7 cellular contexts compared by ENCODE assay signal in the genomic region with DNA sequence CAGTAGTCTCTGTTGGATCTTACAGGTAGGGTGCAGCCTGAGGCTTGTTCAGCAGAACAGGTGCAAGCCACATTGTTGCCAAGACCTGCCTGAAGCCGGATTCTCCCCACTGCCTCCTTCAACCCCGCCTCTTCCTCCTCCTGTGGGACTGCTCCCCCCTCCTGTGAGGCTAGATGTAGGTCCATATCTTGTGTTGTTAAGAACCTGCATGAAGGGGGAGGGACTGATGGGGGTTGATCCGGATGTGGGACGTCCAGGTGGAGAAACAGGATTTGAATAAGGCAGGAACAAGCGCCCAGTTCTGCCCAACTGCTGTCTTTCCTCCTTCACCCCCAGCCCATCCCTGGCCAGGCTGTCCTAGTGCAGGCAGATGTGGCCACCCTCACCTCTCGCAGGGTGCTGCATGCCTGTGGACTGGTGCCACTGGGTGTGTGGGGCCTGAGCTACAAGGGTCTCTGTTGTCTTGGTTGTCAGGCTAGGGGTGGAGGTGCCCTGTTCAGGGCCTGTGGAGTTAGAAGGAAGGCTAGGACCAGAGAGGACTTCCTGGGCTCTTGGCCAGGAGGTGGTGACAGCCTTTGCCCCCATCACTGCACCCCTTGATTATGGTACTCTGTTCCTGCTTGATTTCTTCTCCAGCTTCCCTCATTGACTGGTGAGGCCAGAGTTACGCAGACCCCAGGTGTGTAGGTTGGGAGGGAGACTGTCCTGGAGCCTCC. TPM values are rescaled to one million over a fixed set of nuclear protein-coding genes. Genes with fewer than 3 reads are reported as not detected.
DNase-seq lines count a peak whose midpoint lies in the region; ATAC-seq, FAIRE-seq and TF ChIP-seq lines count a peak whose summit lies in the region.

No MANE protein-coding gene starts in this region.

- H3K36me3 Mint-ChIP-seq in activated CD4-positive, alpha-beta T cell treated with anti-CD3 and anti-CD28 coated beads, Interleukin-2, amount 10 ng/mL, durations not matched to agents 7 days and 5 days (ENCODE audit: low read depth) = no peaks in the 10 kb centered on the region
- H3K36me3 Mint-ChIP-seq in stimulated activated naive B cell treated with anti-CD40 and anti-IgM and Interleukin-4, amounts not matched to agents 10 μg/mL and 1 μg/mL and 100 μg/mL, for 72 hours = peaks cover 25 to 39% of the 10 kb centered on the region in 2 donors

- peak overlapping the region; percentile 86 for H3K4me3 Mint-ChIP-seq in activated CD4-positive, alpha-beta T cell treated with anti-CD3 and anti-CD28 coated beads, Interleukin-2, amount 10 ng/mL, durations not matched to agents 7 days and 5 days
- H3K4me3 Mint-ChIP-seq in stimulated activated naive B cell treated with anti-CD40 and anti-IgM and Interleukin-4, amounts not matched to agents 10 μg/mL and 1 μg/mL and 100 μg/mL, for 72 hours = peak overlapping the region; percentile 93 to 98

- no peaks in the 10 kb centered on the region for H3K9me3 Mint-ChIP-seq in activated CD4-positive, alpha-beta T cell treated with anti-CD3 and anti-CD28 coated beads, Interleukin-2, amount 10 ng/mL, durations not matched to agents 7 days and 5 days
- no peaks in the 10 kb centered on the region for H3K9me3 Mint-ChIP-seq in stimulated activated naive B cell treated with anti-CD40 and anti-IgM and Interleukin-4, amounts not matched to agents 10 μg/mL and 1 μg/mL and 100 μg/mL, for 72 hours

- peaks cover 9% of the 10 kb centered on the region for H3K27me3 Mint-ChIP-seq in activated CD4-positive, alpha-beta T cell treated with anti-CD3 and anti-CD28 coated beads, Interleukin-2, amount 10 ng/mL, durations not matched to agents 7 days and 5 days
- no peaks in the 10 kb centered on the region for H3K27me3 Mint-ChIP-seq in stimulated activated naive B cell treated with anti-CD40 and anti-IgM and Interleukin-4, amounts not matched to agents 10 μg/mL and 1 μg/mL and 100 μg/mL, for 72 hours

- CTCF ChIA-PET in activated CD4-positive, alpha-beta T cell treated with anti-CD3 and anti-CD28 coated beads, Interleukin-2, amount 10 ng/mL, durations not matched to agents 7 days and 5 days (lab: Charles Lee) = interaction anchor here (2.1 to 2.4 kb wide), 2 partner anchors 10 to 22 kb away, joined by 11 to 12 read pairs; no protein-coding TSS in a partner anchor

- peaks cover 37% of the 10 kb centered on the region for H3K4me1 Mint-ChIP-seq in activated CD4-positive, alpha-beta T cell treated with anti-CD3 and anti-CD28 coated beads, Interleukin-2, amount 10 ng/mL, durations not matched to agents 7 days and 5 days
- H3K4me1 Mint-ChIP-seq in stimulated activated naive B cell treated with anti-CD40 and anti-IgM and Interleukin-4, amounts not matched to agents 10 μg/mL and 1 μg/mL and 100 μg/mL, for 72 hours = peaks cover 45 to 62% of the 10 kb centered on the region in 2 donors

- TF ChIP-seq CTCF in foreskin fibroblast (IDR thresholded peaks at IDR 0.05; ENCODE audit: low read depth, low read length) = no peak

- DNase-seq in HTR-8/SVneo (ENCODE audit: insufficient read length, low spot score) (no peak), foreskin fibroblast (no peak), DMS 273 treated with DMSO at 0.1 percent for 48 hours (lab: John Stamatoyannopoulos, UW) (no peak), SW 1271 (lab: John Stamatoyannopoulos, UW) (no peak)
- peak; percentile 37 for DNase-seq in activated CD4-positive, alpha-beta T cell treated with anti-CD3 and anti-CD28 coated beads, Interleukin-2, amount 10 ng/mL, durations not matched to agents 7 days and 5 days
- DNase-seq in stimulated activated naive B cell treated with anti-CD40 and anti-IgM and Interleukin-4, amounts not matched to agents 10 μg/mL and 1 μg/mL and 100 μg/mL, for 72 hours = no peak

- peak; percentile 28 for FAIRE-seq in HTR-8/SVneo (lab: Jason Lieb, UNC)

- POLR2A ChIA-PET in activated CD4-positive, alpha-beta T cell treated with anti-CD3 and anti-CD28 coated beads, Interleukin-2, amount 10 ng/mL, durations not matched to agents 7 days and 5 days (lab: Charles Lee) = no interaction called here

- no peak for ATAC-seq in stimulated activated naive B cell treated with anti-CD40 and anti-IgM and Interleukin-4, amounts not matched to agents 10 μg/mL and 1 μg/mL and 100 μg/mL, for 72 hours (replicated peaks)
- no peak for ATAC-seq in GM21717 (IDR thresholded peaks at IDR 0.05; ENCODE audit: unreplicated experiment)

- H3K4me3 ChIP-seq in foreskin fibroblast (ENCODE audit: low read depth in 1 of 2, low read length in 2 of 2) = peak overlapping the region; percentile 49 to 82

- peak overlapping the region; percentile 81 for H3K27ac Mint-ChIP-seq in activated CD4-positive, alpha-beta T cell treated with anti-CD3 and anti-CD28 coated beads, Interleukin-2, amount 10 ng/mL, durations not matched to agents 7 days and 5 days
- H3K27ac Mint-ChIP-seq in stimulated activated naive B cell treated with anti-CD40 and anti-IgM and Interleukin-4, amounts not matched to agents 10 μg/mL and 1 μg/mL and 100 μg/mL, for 72 hours = peak overlapping the region; percentile 73

RNA-seq across cellular contexts. Expression of gene NR4A1, which starts 1.4 kb away (rescaled TPM):
- total RNA-seq in activated CD4-positive, alpha-beta T cell treated with anti-CD3 and anti-CD28 coated beads, Interleukin-2, amount 10 ng/mL, durations not matched to agents 7 days and 5 days = 1 to 10 TPM; 2.1 to 2.7 TPM

RNA-seq across cellular contexts. Expression of gene ATG101, which starts 17.1 kb away (rescaled TPM):
- total RNA-seq in activated CD4-positive, alpha-beta T cell treated with anti-CD3 and anti-CD28 coated beads, Interleukin-2, amount 10 ng/mL, durations not matched to agents 7 days and 5 days = 10 to 100 TPM; 28.3 to 30.4 TPM

RNA-seq across cellular contexts. Expression of gene SMIM41, which starts 26.9 kb away (rescaled TPM):
- total RNA-seq in activated CD4-positive, alpha-beta T cell treated with anti-CD3 and anti-CD28 coated beads, Interleukin-2, amount 10 ng/mL, durations not matched to agents 7 days and 5 days = not detected

RNA-seq across cellular contexts. Expression of gene TAMALIN, which starts 45.9 kb away (rescaled TPM):
- 1 to 10 TPM; 5.7 to 6.9 TPM for total RNA-seq in activated CD4-positive, alpha-beta T cell treated with anti-CD3 and anti-CD28 coated beads, Interleukin-2, amount 10 ng/mL, durations not matched to agents 7 days and 5 days
